ENCODE assay signal across 16 cellular contexts in the genomic region with DNA sequence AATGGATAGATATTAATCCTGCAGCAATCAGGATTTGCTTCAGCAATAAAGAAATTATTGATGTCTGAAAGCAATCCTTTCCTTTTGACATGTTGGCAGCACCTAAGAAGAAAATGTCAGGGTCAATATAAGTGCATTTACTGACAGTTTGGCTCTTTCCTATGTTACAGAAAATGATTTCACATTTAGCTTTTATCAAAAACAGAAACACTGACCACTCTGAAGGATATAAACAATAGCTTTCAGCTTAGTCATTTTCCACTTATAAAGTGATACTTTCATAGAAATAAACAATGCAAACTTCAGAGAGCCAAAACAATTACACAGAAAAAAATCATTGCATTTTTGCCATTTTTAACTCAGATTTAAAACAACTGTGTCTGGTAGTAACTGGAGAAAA.
DNase-seq lines count a peak whose midpoint lies in the region; ATAC-seq and TF ChIP-seq lines count a peak whose summit lies in the region.
"Had no signal": no experiment of that assay in that cellular context is flagged by ENCODE, and none has a peak within 500 bp of the region (broad histone marks: within the 10 kb centered on the region; RNA-seq: fewer than 3 reads in every experiment).

No MANE protein-coding gene starts in this region.

- peak; percentile 13 for DNase-seq in AG04450 (ENCODE audit: low read depth, low spot score)
- peak; percentile 8 for DNase-seq in GM04504 (ENCODE audit: low read depth)
- DNase-seq in activated naive CD8-positive, alpha-beta T cell treated with anti-CD3 and anti-CD28 coated beads, Interleukin-2, amount 50 U/mL, for 24 hours = no peak
- DNase-seq in fibroblast of villous mesenchyme (ENCODE audit: low read depth) = peak; percentile 45
- no peak for DNase-seq in psoas muscle
- no peak for DNase-seq in midbrain (lab: John Stamatoyannopoulos, UW)
- no peak for DNase-seq in Right ventricle myocardium superior
- DNase-seq: activated CD4-positive, CD25-positive, alpha-beta regulatory T cell treated with anti-CD3 and anti-CD28 coated beads, Interleukin-2, amount 50 U/mL, for 72 hours; C1 segment of cervical spinal cord; DMS79; hypothalamus; left colon; NCI-H748 treated with DMSO at 0.1 percent for 48 hours; T-helper 17 cell had no signal

- POLR2A ChIA-PET in AG04450 (lab: Yijun Ruan, JAX) = interaction anchor here (1.0 kb wide), 1 partner anchor 89 kb away, joined by 3 read pairs; no protein-coding TSS in a partner anchor

- intact Hi-C loops in psoas muscle (cut with DNase I) = loop anchor here in 1 of 2 donors (10.0 kb wide), 1 partner anchor 66 kb away; no protein-coding TSS in a partner anchor
- intact Hi-C loops in Right ventricle myocardium superior (cut with DNase I) = no loop called here

- H3K27me3 ChIP-seq in AG04450 (ENCODE audit: control insufficient read depth, insufficient read depth, low read length) = no peaks in the 10 kb centered on the region
- H3K27me3 ChIP-seq in psoas muscle (ENCODE audit: insufficient read depth in 3 of 3, low read length in 2 of 3) = no peaks in the 10 kb centered on the region

- H3K9me3 ChIP-seq in AG04450 (ENCODE audit: control insufficient read depth, insufficient read depth, low read length) (no peaks in the 10 kb centered on the region), psoas muscle (no peaks in the 10 kb centered on the region)
- H3K9me3 ChIP-seq: prostate gland had no signal

- H3K27ac Mint-ChIP-seq in activated naive CD8-positive, alpha-beta T cell treated with anti-CD3 and anti-CD28 coated beads, Interleukin-2, amount 50 U/mL, for 24 hours = peak overlapping the region; percentile 84
- H3K27ac Mint-ChIP-seq: T-helper 17 cell had no signal

- no peak overlapping the region for H3K27ac ChIP-seq in AG04450 (ENCODE audit: low read depth, low read length)
- no peak overlapping the region for H3K27ac ChIP-seq in psoas muscle
- H3K27ac ChIP-seq: prostate gland had no signal

- no peak for ATAC-seq in activated naive CD8-positive, alpha-beta T cell treated with anti-CD3 and anti-CD28 coated beads, Interleukin-2, amount 50 U/mL, for 24 hours
- ATAC-seq in GM18511 (IDR thresholded peaks at IDR 0.05; ENCODE audit: unreplicated experiment) = no peak
- ATAC-seq in psoas muscle = no peak
- ATAC-seq in Right ventricle myocardium superior (ENCODE audit: poor library complexity) = no peak
- ATAC-seq: left colon, T-helper 17 cell had no signal

- H3K4me3 Mint-ChIP-seq in activated naive CD8-positive, alpha-beta T cell treated with anti-CD3 and anti-CD28 coated beads, Interleukin-2, amount 50 U/mL, for 24 hours = no peak overlapping the region
- H3K4me3 Mint-ChIP-seq: T-helper 17 cell had no signal

- H3K4me3 ChIP-seq in AG04450 (ENCODE audit: low read depth, low read length) (no peak overlapping the region), fibroblast of villous mesenchyme (ENCODE audit: low read depth, low read length) (no peak overlapping the region), psoas muscle (no peak overlapping the region)
- H3K4me3 ChIP-seq: prostate gland had no signal

- peaks cover 6% of the 10 kb centered on the region for H3K4me1 ChIP-seq in psoas muscle
- H3K4me1 ChIP-seq: prostate gland had no signal

- TF ChIP-seq CTCF in AG04450 (IDR thresholded peaks at IDR 0.05; ENCODE audit: low read depth, low read length) (no peak), fibroblast of villous mesenchyme (IDR thresholded peaks at IDR 0.05; ENCODE audit: insufficient read depth, low read depth, low read length) (no peak), psoas muscle (IDR thresholded peaks at IDR 0.05) (no peak)

- H3K4me1 Mint-ChIP-seq in activated naive CD8-positive, alpha-beta T cell treated with anti-CD3 and anti-CD28 coated beads, Interleukin-2, amount 50 U/mL, for 24 hours = peaks cover 53% of the 10 kb centered on the region

- H3K9me3 Mint-ChIP-seq in activated naive CD8-positive, alpha-beta T cell treated with anti-CD3 and anti-CD28 coated beads, Interleukin-2, amount 50 U/mL, for 24 hours = peaks cover 38% of the 10 kb centered on the region

- peaks cover 71% of the 10 kb centered on the region for H3K36me3 Mint-ChIP-seq in activated naive CD8-positive, alpha-beta T cell treated with anti-CD3 and anti-CD28 coated beads, Interleukin-2, amount 50 U/mL, for 24 hours (ENCODE audit: low read depth)

- CTCF ChIA-PET in AG04450 (lab: Charles Lee) = no interaction called here

- no peaks in the 10 kb centered on the region for H3K36me3 ChIP-seq in psoas muscle (ENCODE audit: insufficient read depth in 1 of 2, low read depth in 1 of 2)
- H3K36me3 ChIP-seq: prostate gland had no signal

- no peaks in the 10 kb centered on the region for H3K27me3 Mint-ChIP-seq in activated naive CD8-positive, alpha-beta T cell treated with anti-CD3 and anti-CD28 coated beads, Interleukin-2, amount 50 U/mL, for 24 hours
- H3K27me3 Mint-ChIP-seq: T-helper 17 cell had no signal

Comparison
In these comparisons a context has a peak if more than half of its experiments do, and no peak if none do; other contexts are left out.
1. DNase-seq: peak in AG04450 (single experiment), GM04504 (single experiment) and fibroblast of villous mesenchyme (single experiment); none in activated naive CD8-positive, alpha-beta T cell treated with anti-CD3 and anti-CD28 coated beads, Interleukin-2, amount 50 U/mL, for 24 hours (single experiment), psoas muscle (0 of 2), midbrain (single experiment) and Right ventricle myocardium superior (single experiment).